Comparison of ENCODE assay signal across 18 cellular contexts in genomic region chr10:50438049-50438936, GRCh38.
DNase-seq lines count a peak whose midpoint lies in the region; ATAC-seq and TF ChIP-seq lines count a peak whose summit lies in the region.
"Had no signal": no experiment of that assay in that cellular context is flagged by ENCODE, and none has a peak within 500 bp of the region (broad histone marks: within the 10 kb centered on the region; RNA-seq: fewer than 3 reads in every experiment).

No MANE protein-coding gene starts in this region.

- ATAC-seq in activated naive CD8-positive, alpha-beta T cell treated with anti-CD3 and anti-CD28 coated beads, Interleukin-2, amount 10 ng/mL, durations not matched to agents 7 days and 5 days (ENCODE audit: low read depth) = peak; percentile 42
- peak; percentile 32 for ATAC-seq in HG02885 (IDR thresholded peaks at IDR 0.05; ENCODE audit: poor library complexity, unreplicated experiment)
- ATAC-seq in SK-N-SH treated with all-trans-retinoic acid at 6 μM for 48 hours = no peak
- no peak for ATAC-seq in left cardiac atrium
- ATAC-seq: mucosa of descending colon, T-cell had no signal

- no peaks in the 10 kb centered on the region for H4K20me1 ChIP-seq in OCI-LY1 (ENCODE audit: insufficient read depth, low read length)

- peaks cover 23% of the 10 kb centered on the region for H3K36me3 Mint-ChIP-seq in activated naive CD8-positive, alpha-beta T cell treated with anti-CD3 and anti-CD28 coated beads, Interleukin-2, amount 10 ng/mL, durations not matched to agents 7 days and 5 days
- peaks cover 29% of the 10 kb centered on the region for H3K36me3 Mint-ChIP-seq in activated naive CD8-positive, alpha-beta T cell treated with anti-CD3 and anti-CD28 coated beads for 36 hours

- H3K9ac ChIP-seq in OCI-LY1 (ENCODE audit: low read length) = no peak overlapping the region

- no peaks in the 10 kb centered on the region for H3K36me3 ChIP-seq in OCI-LY1 (ENCODE audit: insufficient read depth, low read length)
- H3K36me3 ChIP-seq: left ventricle myocardium inferior, suprapubic skin had no signal

- peaks cover 19% of the 10 kb centered on the region for H3K4me1 Mint-ChIP-seq in activated naive CD8-positive, alpha-beta T cell treated with anti-CD3 and anti-CD28 coated beads, Interleukin-2, amount 10 ng/mL, durations not matched to agents 7 days and 5 days
- H3K4me1 Mint-ChIP-seq in activated naive CD8-positive, alpha-beta T cell treated with anti-CD3 and anti-CD28 coated beads for 36 hours = peaks cover 21% of the 10 kb centered on the region

- H2AFZ ChIP-seq in OCI-LY1 (ENCODE audit: low read length) = no peak overlapping the region

- H3K27me3 ChIP-seq in OCI-LY1 (ENCODE audit: insufficient read depth, low read length) = no peaks in the 10 kb centered on the region
- H3K27me3 ChIP-seq: suprapubic skin had no signal

- no peaks in the 10 kb centered on the region for H3K79me2 ChIP-seq in OCI-LY1 (ENCODE audit: insufficient read depth, low read length)

- no peak overlapping the region for H3K4me3 ChIP-seq in OCI-LY1 (ENCODE audit: low read depth, low read length, poor library complexity, severe bottlenecking)
- H3K4me3 ChIP-seq: left ventricle myocardium inferior, mucosa of descending colon, suprapubic skin had no signal

- H3K27me3 Mint-ChIP-seq in activated naive CD8-positive, alpha-beta T cell treated with anti-CD3 and anti-CD28 coated beads, Interleukin-2, amount 10 ng/mL, durations not matched to agents 7 days and 5 days = no peaks in the 10 kb centered on the region
- H3K27me3 Mint-ChIP-seq in activated naive CD8-positive, alpha-beta T cell treated with anti-CD3 and anti-CD28 coated beads for 36 hours = no peaks in the 10 kb centered on the region
- H3K27me3 Mint-ChIP-seq: T-cell had no signal

- intact Hi-C loops in left cardiac atrium (cut with DNase I) = no loop called here

- H3K4me2 ChIP-seq in OCI-LY1 (ENCODE audit: low read length) = no peak overlapping the region

- H3K9me3 Mint-ChIP-seq in activated naive CD8-positive, alpha-beta T cell treated with anti-CD3 and anti-CD28 coated beads, Interleukin-2, amount 10 ng/mL, durations not matched to agents 7 days and 5 days = peaks cover 3% of the 10 kb centered on the region
- peaks cover 4% of the 10 kb centered on the region for H3K9me3 Mint-ChIP-seq in activated naive CD8-positive, alpha-beta T cell treated with anti-CD3 and anti-CD28 coated beads for 36 hours
- H3K9me3 Mint-ChIP-seq: activated naive CD4-positive, alpha-beta T cell treated with anti-CD3 and anti-CD28 coated beads for 36 hours had no signal

- H3K9me2 ChIP-seq in OCI-LY1 (ENCODE audit: low read depth, low read length) = no peaks in the 10 kb centered on the region

- POLR2A ChIA-PET in activated naive CD8-positive, alpha-beta T cell treated with anti-CD3 and anti-CD28 coated beads, Interleukin-2, amount 10 ng/mL, durations not matched to agents 7 days and 5 days (lab: Charles Lee) = no interaction called here

- H3K4me3 Mint-ChIP-seq in activated naive CD8-positive, alpha-beta T cell treated with anti-CD3 and anti-CD28 coated beads, Interleukin-2, amount 10 ng/mL, durations not matched to agents 7 days and 5 days = no peak overlapping the region
- no peak overlapping the region for H3K4me3 Mint-ChIP-seq in activated naive CD8-positive, alpha-beta T cell treated with anti-CD3 and anti-CD28 coated beads for 36 hours
- H3K4me3 Mint-ChIP-seq: activated naive CD4-positive, alpha-beta T cell treated with anti-CD3 and anti-CD28 coated beads for 36 hours; T-cell had no signal

- no peak for DNase-seq in activated naive CD8-positive, alpha-beta T cell treated with anti-CD3 and anti-CD28 coated beads, Interleukin-2, amount 10 ng/mL, durations not matched to agents 7 days and 5 days
- no peak for DNase-seq in activated naive CD8-positive, alpha-beta T cell treated with anti-CD3 and anti-CD28 coated beads for 36 hours
- no peak for DNase-seq in substantia nigra (lab: John Stamatoyannopoulos, UW)
- no peak for DNase-seq in inferior parietal cortex (ENCODE audit: extremely low spot score)
- DNase-seq in left cardiac atrium = no peak
- DNase-seq: activated CD4-positive, alpha-beta T cell treated with anti-CD3 and anti-CD28 coated beads, Interleukin-2, amount 50 U/mL, for 4 hours; activated naive CD4-positive, alpha-beta T cell treated with anti-CD3 and anti-CD28 coated beads for 36 hours; activated T-cell treated with anti-CD3 and anti-CD28 coated beads for 4 hours; C1 segment of cervical spinal cord; left ventricle myocardium inferior; mucosa of descending colon; NCI-H187; NCI-H226; T-cell had no signal

- H3F3A ChIP-seq in OCI-LY1 (ENCODE audit: insufficient read depth, low read length) = no peaks in the 10 kb centered on the region

- no peak overlapping the region for H3K27ac Mint-ChIP-seq in activated naive CD8-positive, alpha-beta T cell treated with anti-CD3 and anti-CD28 coated beads, Interleukin-2, amount 10 ng/mL, durations not matched to agents 7 days and 5 days
- no peak overlapping the region for H3K27ac Mint-ChIP-seq in activated naive CD8-positive, alpha-beta T cell treated with anti-CD3 and anti-CD28 coated beads for 36 hours
- H3K27ac Mint-ChIP-seq: activated naive CD4-positive, alpha-beta T cell treated with anti-CD3 and anti-CD28 coated beads for 36 hours had no signal

- no peaks in the 10 kb centered on the region for H3K9me3 ChIP-seq in OCI-LY1 (ENCODE audit: low read length)
- H3K9me3 ChIP-seq: left ventricle myocardium inferior, mucosa of descending colon, suprapubic skin had no signal

- no peaks in the 10 kb centered on the region for H3K4me1 ChIP-seq in OCI-LY1 (ENCODE audit: insufficient read depth, low read length, severe bottlenecking)

- peak overlapping the region; percentile 15 for H3K27ac ChIP-seq in OCI-LY1 (ENCODE audit: low read depth, low read length, poor library complexity, severe bottlenecking)
- H3K27ac ChIP-seq in substantia nigra (ENCODE audit: low read depth, low read length, poor library complexity, severe bottlenecking) = peak overlapping the region; percentile 63
- H3K27ac ChIP-seq: left ventricle myocardium inferior, suprapubic skin had no signal

- TF ChIP-seq CTCF in OCI-LY1 (IDR thresholded peaks at IDR 0.05; ENCODE audit: low read length) = no peak

TF ChIP-seq in SK-N-SH treated with all-trans-retinoic acid at 6 μM for 48 hours, 23 proteins besides CTCF, POLR2A, EP300 and RAD21:
- no peak for TF ChIP-seq ZFP30 (CRISPR knock-in tag; IDR thresholded peaks at IDR 0.05)
- TF ChIP-seq POU6F1 (CRISPR knock-in tag; IDR thresholded peaks at IDR 0.05; ENCODE audit: borderline replicate concordance, low read depth) = no peak
- no peak for TF ChIP-seq BACH2 (CRISPR knock-in tag; IDR thresholded peaks at IDR 0.05; ENCODE audit: borderline replicate concordance)
- no peak for TF ChIP-seq ISL1 (CRISPR knock-in tag; IDR thresholded peaks at IDR 0.05)
- no peak for TF ChIP-seq ESRRG (CRISPR knock-in tag; IDR thresholded peaks at IDR 0.05)
- no peak for TF ChIP-seq GLIS3 (CRISPR knock-in tag; IDR thresholded peaks at IDR 0.05)
- TF ChIP-seq ZNF565 (CRISPR knock-in tag; conservative IDR thresholded peaks at IDR 0.05; ENCODE audit: low read depth) = no peak
- TF ChIP-seq ZNF8 (CRISPR knock-in tag; IDR thresholded peaks at IDR 0.05) = no peak
- no peak for TF ChIP-seq PPARA (CRISPR knock-in tag; IDR thresholded peaks at IDR 0.05; ENCODE audit: borderline replicate concordance)
- no peak for TF ChIP-seq TSHZ2 (CRISPR knock-in tag; IDR thresholded peaks at IDR 0.05)
- no peak for TF ChIP-seq TOX (CRISPR knock-in tag; IDR thresholded peaks at IDR 0.05; ENCODE audit: borderline replicate concordance)
TF ChIP-seq in SK-N-SH treated with all-trans-retinoic acid at 6 μM for 48 hours: peak in this region for 0.

Comparison
In these comparisons a context has a peak if more than half of its experiments do, and no peak if none do; other contexts are left out.
1. ATAC-seq: peak in activated naive CD8-positive, alpha-beta T cell treated with anti-CD3 and anti-CD28 coated beads, Interleukin-2, amount 10 ng/mL, durations not matched to agents 7 days and 5 days (single experiment) and HG02885 (single experiment); none in SK-N-SH treated with all-trans-retinoic acid at 6 μM for 48 hours (single experiment) and left cardiac atrium (0 of 2).